Comparison of ENCODE assay signal across 14 cellular contexts in the genomic region with DNA sequence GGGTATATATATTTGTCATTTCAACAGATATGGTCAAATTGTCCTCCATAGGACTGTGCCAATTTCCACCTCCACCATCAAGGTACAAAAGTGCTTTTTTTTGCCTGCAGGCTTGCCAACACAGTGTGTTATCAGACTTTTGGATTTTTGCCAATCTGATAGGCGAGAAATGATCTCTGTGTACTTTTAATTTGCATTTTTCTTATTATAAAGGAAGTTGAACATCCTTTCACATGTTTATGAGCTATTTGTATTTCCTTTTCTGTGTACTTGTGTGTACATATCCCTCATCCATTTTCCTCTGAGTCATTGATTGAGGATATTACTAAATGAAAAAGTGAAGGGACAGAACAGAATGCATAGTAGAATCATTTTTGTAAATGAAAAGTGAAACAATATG. TPM values are rescaled to one million over a fixed set of nuclear protein-coding genes. Genes with fewer than 3 reads are reported as not detected.
DNase-seq lines count a peak whose midpoint lies in the region; ATAC-seq and TF ChIP-seq lines count a peak whose summit lies in the region.
"Had no signal": no experiment of that assay in that cellular context is flagged by ENCODE, and none has a peak within 500 bp of the region (broad histone marks: within the 10 kb centered on the region; RNA-seq: fewer than 3 reads in every experiment).

No MANE protein-coding gene starts in this region.

- peak overlapping the region in 1 of 2 donors; percentile 45 for H3K4me3 Mint-ChIP-seq in activated T-cell treated with anti-CD3 and anti-CD28 coated beads, Interleukin-2, amount 50 U/mL, for 72 hours
- no peak overlapping the region for H3K4me3 Mint-ChIP-seq in activated T-cell treated with anti-CD3 and anti-CD28 coated beads, Interleukin-2, amount 50 U/mL, for 24 hours
- H3K4me3 Mint-ChIP-seq: activated T-helper 1 cell treated with anti-CD3 and anti-CD28 coated beads, Interleukin-12 subunit alpha, Interleukin-12 subunit beta, Interleukin-2, Interleukin-4 antibody, amounts not matched to agents 30 ng/mL and 10 ng/mL and 1 ng/mL, durations not matched to agents 14 hours and 24 hours and 36 hours; T-helper 2 cell treated with Interferon-gamma antibody and Interleukin-4, amounts not matched to agents 5 μg/mL and 100 μg/mL, for 36 hours had no signal

- H3K36me3 Mint-ChIP-seq in activated T-cell treated with anti-CD3 and anti-CD28 coated beads, Interleukin-2, amount 50 U/mL, for 72 hours (ENCODE audit: insufficient read depth in 2 of 2): no peaks in the 10 kb centered on the region
- H3K36me3 Mint-ChIP-seq in activated T-cell treated with anti-CD3 and anti-CD28 coated beads, Interleukin-2, amount 50 U/mL, for 24 hours (ENCODE audit: low read depth): no peaks in the 10 kb centered on the region

- H3K4me3 ChIP-seq in coronary artery: no peak overlapping the region

- no peaks in the 10 kb centered on the region for H3K9me3 Mint-ChIP-seq in activated T-cell treated with anti-CD3 and anti-CD28 coated beads, Interleukin-2, amount 50 U/mL, for 72 hours
- H3K9me3 Mint-ChIP-seq in activated T-cell treated with anti-CD3 and anti-CD28 coated beads, Interleukin-2, amount 50 U/mL, for 24 hours: no peaks in the 10 kb centered on the region
- H3K9me3 Mint-ChIP-seq: activated T-helper 1 cell treated with anti-CD3 and anti-CD28 coated beads, Interleukin-12 subunit alpha, Interleukin-12 subunit beta, Interleukin-2, Interleukin-4 antibody, amounts not matched to agents 30 ng/mL and 10 ng/mL and 1 ng/mL, durations not matched to agents 14 hours and 24 hours and 36 hours; T-helper 2 cell treated with Interferon-gamma antibody and Interleukin-4, amounts not matched to agents 5 μg/mL and 100 μg/mL, for 36 hours had no signal

- H3K4me1 Mint-ChIP-seq in activated T-cell treated with anti-CD3 and anti-CD28 coated beads, Interleukin-2, amount 50 U/mL, for 72 hours (ENCODE audit: low read depth): peaks cover 49% of the 10 kb centered on the region
- peaks cover 21% of the 10 kb centered on the region for H3K4me1 Mint-ChIP-seq in activated T-cell treated with anti-CD3 and anti-CD28 coated beads, Interleukin-2, amount 50 U/mL, for 24 hours (ENCODE audit: low read depth)

- DNase-seq in activated T-cell treated with anti-CD3 and anti-CD28 coated beads, Interleukin-2, amount 50 U/mL, for 72 hours: no peak
- DNase-seq in activated T-cell treated with anti-CD3 and anti-CD28 coated beads, Interleukin-2, amount 50 U/mL, for 24 hours: no peak
- peak; percentile 73 for DNase-seq in NCI-H2196 (lab: John Stamatoyannopoulos, UW; ENCODE audit: unreplicated experiment)
- DNase-seq in dermis microvascular lymphatic vessel endothelial cell (ENCODE audit: low read depth in 2 of 2): peak; percentile 73 to 77
- DNase-seq in putamen (ENCODE audit: low spot score): no peak
- no peak for DNase-seq in coronary artery (ENCODE audit: low spot score)
- no peak for DNase-seq in GM19238 (ENCODE audit: insufficient read length, low spot score)
- DNase-seq: activated CD4-positive, alpha-beta T cell treated with anti-CD3 and anti-CD28 coated beads for 4 hours; NCI-H1694 treated with DMSO at 0.1 percent for 48 hours had no signal

- no peak for TF ChIP-seq CTCF in coronary artery (IDR thresholded peaks at IDR 0.05)

- peaks cover 6% of the 10 kb centered on the region for H3K27me3 Mint-ChIP-seq in activated T-cell treated with anti-CD3 and anti-CD28 coated beads, Interleukin-2, amount 50 U/mL, for 72 hours (ENCODE audit: low read depth)
- peaks cover 4% of the 10 kb centered on the region for H3K27me3 Mint-ChIP-seq in activated T-cell treated with anti-CD3 and anti-CD28 coated beads, Interleukin-2, amount 50 U/mL, for 24 hours

- ATAC-seq in activated T-cell treated with anti-CD3 and anti-CD28 coated beads, Interleukin-2, amount 50 U/mL, for 72 hours (replicated peaks in 1 of 2): peak; percentile 43 to 68
- no peak for ATAC-seq in HG03469 (IDR thresholded peaks at IDR 0.05; ENCODE audit: unreplicated experiment)

- peak overlapping the region; percentile 44 for H3K27ac Mint-ChIP-seq in activated T-cell treated with anti-CD3 and anti-CD28 coated beads, Interleukin-2, amount 50 U/mL, for 72 hours
- no peak overlapping the region for H3K27ac Mint-ChIP-seq in activated T-cell treated with anti-CD3 and anti-CD28 coated beads, Interleukin-2, amount 50 U/mL, for 24 hours
- H3K27ac Mint-ChIP-seq: activated T-helper 1 cell treated with anti-CD3 and anti-CD28 coated beads, Interleukin-12 subunit alpha, Interleukin-12 subunit beta, Interleukin-2, Interleukin-4 antibody, amounts not matched to agents 30 ng/mL and 10 ng/mL and 1 ng/mL, durations not matched to agents 14 hours and 24 hours and 36 hours; T-helper 2 cell treated with Interferon-gamma antibody and Interleukin-4, amounts not matched to agents 5 μg/mL and 100 μg/mL, for 36 hours had no signal

- no peak overlapping the region for H3K27ac ChIP-seq in coronary artery
- H3K27ac ChIP-seq: HL-60, KMS-11 had no signal

RNA-seq across cellular contexts. Expression of gene PTPN1, which starts 39.0 kb away (rescaled TPM):
- total RNA-seq in activated T-cell treated with anti-CD3 and anti-CD28 coated beads, Interleukin-2, amount 50 U/mL, for 72 hours: 100 to 1,000 TPM; 138 TPM
- 25.5 and 29.6 TPM in 2 replicates for total RNA-seq in dermis microvascular lymphatic vessel endothelial cell

Comparison
In these comparisons a context has a peak if more than half of its experiments do, and no peak if none do; other contexts are left out.
1. DNase-seq: peak in NCI-H2196 (single experiment) and dermis microvascular lymphatic vessel endothelial cell (2 of 2); none in activated T-cell treated with anti-CD3 and anti-CD28 coated beads, Interleukin-2, amount 50 U/mL, for 72 hours (0 of 2), activated T-cell treated with anti-CD3 and anti-CD28 coated beads, Interleukin-2, amount 50 U/mL, for 24 hours (single experiment), putamen (single experiment), coronary artery (single experiment) and GM19238 (single experiment).